ENCODE assay signal across 27 cellular contexts in genomic region chr13:20137875-20138274, GRCh38. TPM values are rescaled to one million over a fixed set of nuclear protein-coding genes. Genes with fewer than 3 reads are reported as not detected.
"Had no signal": no experiment of that assay in that cellular context is flagged by ENCODE, and none has a peak within 500 bp of the region (broad histone marks: within the 10 kb centered on the region; RNA-seq: fewer than 3 reads in every experiment).

No MANE protein-coding gene starts in this region.

- H3K27ac Mint-ChIP-seq: activated CD4-positive, alpha-beta memory T cell treated with anti-CD3 and anti-CD28 coated beads for 36 hours; activated CD4-positive, alpha-beta T cell treated with anti-CD3 and anti-CD28 coated beads for 36 hours; activated CD4-positive, alpha-beta T cell treated with anti-CD3 and anti-CD28 coated beads, Interleukin-2, amount 10 ng/mL, durations not matched to agents 24 days and 14 days; activated CD8-positive, alpha-beta T cell treated with anti-CD3 and anti-CD28 coated beads, Interleukin-2, amount 10 ng/mL, durations not matched to agents 7 days and 5 days; activated naive CD4-positive, alpha-beta T cell treated with anti-CD3 and anti-CD28 coated beads for 36 hours; activated naive CD4-positive, alpha-beta T cell treated with anti-CD3 and anti-CD28 coated beads, Interleukin-2, amount 50 U/mL, for 24 hours; activated naive CD8-positive, alpha-beta T cell treated with anti-CD3 and anti-CD28 coated beads, Interleukin-2, amount 10 ng/mL, durations not matched to agents 7 days and 5 days; activated T-cell treated with anti-CD3 and anti-CD28 coated beads, Interleukin-2, amount 50 U/mL, for 24 hours; activated T-cell treated with anti-CD3 and anti-CD28 coated beads, Interleukin-2, amount 50 U/mL, for 72 hours; brain; effector memory CD8-positive, alpha-beta T cell had no signal

- H3K36me3 ChIP-seq: ascending aorta, breast epithelium, esophagus muscularis mucosa, gastrocnemius medialis had no signal

- H3K36me3 Mint-ChIP-seq: activated CD4-positive, alpha-beta memory T cell treated with anti-CD3 and anti-CD28 coated beads for 36 hours; activated naive CD4-positive, alpha-beta T cell treated with anti-CD3 and anti-CD28 coated beads, Interleukin-2, amount 50 U/mL, for 24 hours; activated naive CD8-positive, alpha-beta T cell treated with anti-CD3 and anti-CD28 coated beads, Interleukin-2, amount 10 ng/mL, durations not matched to agents 7 days and 5 days; brain had no signal

- H3K4me3 ChIP-seq: ascending aorta, breast epithelium, esophagus muscularis mucosa, gastrocnemius medialis had no signal

- ATAC-seq: activated CD4-positive, alpha-beta T cell treated with anti-CD3 and anti-CD28 coated beads for 36 hours; activated CD8-positive, alpha-beta T cell treated with anti-CD3 and anti-CD28 coated beads, Interleukin-2, amount 10 ng/mL, durations not matched to agents 7 days and 5 days; activated T-cell treated with anti-CD3 and anti-CD28 coated beads, Interleukin-2, amount 50 U/mL, for 72 hours; effector memory CD8-positive, alpha-beta T cell; foreskin keratinocyte; gastrocnemius medialis had no signal

- H3K4me3 Mint-ChIP-seq: activated CD4-positive, alpha-beta memory T cell treated with anti-CD3 and anti-CD28 coated beads for 36 hours; activated CD4-positive, alpha-beta T cell treated with anti-CD3 and anti-CD28 coated beads for 36 hours; activated CD4-positive, alpha-beta T cell treated with anti-CD3 and anti-CD28 coated beads, Interleukin-2, amount 10 ng/mL, durations not matched to agents 24 days and 14 days; activated CD8-positive, alpha-beta T cell treated with anti-CD3 and anti-CD28 coated beads, Interleukin-2, amount 10 ng/mL, durations not matched to agents 7 days and 5 days; activated naive CD4-positive, alpha-beta T cell treated with anti-CD3 and anti-CD28 coated beads for 36 hours; activated naive CD4-positive, alpha-beta T cell treated with anti-CD3 and anti-CD28 coated beads, Interleukin-2, amount 50 U/mL, for 24 hours; activated naive CD8-positive, alpha-beta T cell treated with anti-CD3 and anti-CD28 coated beads, Interleukin-2, amount 10 ng/mL, durations not matched to agents 7 days and 5 days; activated T-cell treated with anti-CD3 and anti-CD28 coated beads, Interleukin-2, amount 50 U/mL, for 24 hours; brain; effector memory CD8-positive, alpha-beta T cell had no signal

- H3K9me3 ChIP-seq: ascending aorta, breast epithelium, esophagus muscularis mucosa, gastrocnemius medialis had no signal

- DNase-seq: activated CD4-positive, alpha-beta memory T cell treated with anti-CD3 and anti-CD28 coated beads for 36 hours; activated CD4-positive, alpha-beta T cell treated with anti-CD3 and anti-CD28 coated beads for 36 hours; activated CD4-positive, alpha-beta T cell treated with anti-CD3 and anti-CD28 coated beads, Interleukin-2, amount 10 ng/mL, durations not matched to agents 24 days and 14 days; activated CD4-positive, CD25-positive, alpha-beta regulatory T cell; activated CD4-positive, CD25-positive, alpha-beta regulatory T cell treated with anti-CD3 and anti-CD28 coated beads, Interleukin-2, amount 50 U/mL, for 72 hours; activated CD8-positive, alpha-beta T cell treated with anti-CD3 and anti-CD28 coated beads, Interleukin-2, amount 10 ng/mL, durations not matched to agents 7 days and 5 days; activated naive CD4-positive, alpha-beta T cell treated with anti-CD3 and anti-CD28 coated beads for 36 hours; activated naive CD8-positive, alpha-beta T cell treated with anti-CD3 and anti-CD28 coated beads, Interleukin-2, amount 10 ng/mL, durations not matched to agents 7 days and 5 days; activated T-cell treated with anti-CD3 and anti-CD28 coated beads for 4 hours; activated T-cell treated with anti-CD3 and anti-CD28 coated beads, Interleukin-2, amount 50 U/mL, for 24 hours; activated T-cell treated with anti-CD3 and anti-CD28 coated beads, Interleukin-2, amount 50 U/mL, for 72 hours; caudate nucleus; cortex of kidney; dermis blood vessel endothelial cell; effector CD4-positive, alpha-beta T cell; effector memory CD8-positive, alpha-beta T cell; erythroblast; foreskin keratinocyte; gastrocnemius medialis; glutamatergic neuron; T-helper 2 cell had no signal

- H3K27ac ChIP-seq: ascending aorta, breast epithelium, esophagus muscularis mucosa, foreskin keratinocyte, gastrocnemius medialis had no signal

- H3K9me3 Mint-ChIP-seq: activated CD4-positive, alpha-beta memory T cell treated with anti-CD3 and anti-CD28 coated beads for 36 hours; activated CD4-positive, alpha-beta T cell treated with anti-CD3 and anti-CD28 coated beads, Interleukin-2, amount 10 ng/mL, durations not matched to agents 24 days and 14 days; activated naive CD4-positive, alpha-beta T cell treated with anti-CD3 and anti-CD28 coated beads for 36 hours; activated naive CD4-positive, alpha-beta T cell treated with anti-CD3 and anti-CD28 coated beads, Interleukin-2, amount 50 U/mL, for 24 hours; activated naive CD8-positive, alpha-beta T cell treated with anti-CD3 and anti-CD28 coated beads, Interleukin-2, amount 10 ng/mL, durations not matched to agents 7 days and 5 days; activated T-cell treated with anti-CD3 and anti-CD28 coated beads, Interleukin-2, amount 50 U/mL, for 24 hours; activated T-cell treated with anti-CD3 and anti-CD28 coated beads, Interleukin-2, amount 50 U/mL, for 72 hours; brain; effector memory CD8-positive, alpha-beta T cell had no signal

- H3K4me1 ChIP-seq: ascending aorta, breast epithelium, foreskin keratinocyte had no signal

RNA-seq across cellular contexts. Expression of gene GJA3, which starts 23.0 kb away (rescaled TPM):
- total RNA-seq: activated CD4-positive, alpha-beta T cell treated with anti-CD3 and anti-CD28 coated beads, Interleukin-2, amount 10 ng/mL, durations not matched to agents 24 days and 14 days; ascending aorta; dermis blood vessel endothelial cell; esophagus muscularis mucosa; gastrocnemius medialis had no signal

RNA-seq across cellular contexts. Expression of gene GJB2, which starts 54.9 kb away (rescaled TPM):
- total RNA-seq: chondrocyte had no signal
